16 cellular contexts compared by ENCODE assay signal in genomic region chr3:56839784-56840724, GRCh38. TPM values are rescaled to one million over a fixed set of nuclear protein-coding genes. Genes with fewer than 3 reads are reported as not detected.
DNase-seq lines count a peak whose midpoint lies in the region; ATAC-seq, FAIRE-seq and TF ChIP-seq lines count a peak whose summit lies in the region.
"Had no signal": no experiment of that assay in that cellular context is flagged by ENCODE, and none has a peak within 500 bp of the region (broad histone marks: within the 10 kb centered on the region; RNA-seq: fewer than 3 reads in every experiment).

No MANE protein-coding gene starts in this region.

- H3K27ac Mint-ChIP-seq in MCF 10A (ENCODE audit: low read depth, unreplicated experiment): no peak overlapping the region
- H3K27ac Mint-ChIP-seq: activated CD8-positive, alpha-beta T cell treated with anti-CD3 and anti-CD28 coated beads for 36 hours had no signal

- CTCF ChIA-PET in MCF 10A (lab: Yijun Ruan, JAX): interaction anchor here (0.7 to 1.4 kb wide), 5 partner anchors 11 to 145 kb away, joined by 3 read pairs; no protein-coding TSS in a partner anchor

- no TSS peak for BruUV-seq in MCF 10A (replicated peaks; lab: Mats Ljungman, UMichigan)

- TF ChIP-seq CTCF in MCF 10A (IDR thresholded peaks at IDR 0.05; ENCODE audit: unreplicated experiment) (no peak), breast epithelium (IDR thresholded peaks at IDR 0.05) (no peak), fibroblast of mammary gland (conservative IDR thresholded peaks at IDR 0.05; ENCODE audit: control insufficient read depth, insufficient read depth, low read depth, low read length) (no peak), uterus (IDR thresholded peaks at IDR 0.05) (no peak)

- H3K27me3 ChIP-seq in breast epithelium: no peaks in the 10 kb centered on the region
- no peaks in the 10 kb centered on the region for H3K27me3 ChIP-seq in uterus

- intact Hi-C loops in MCF 10A (cut with micrococcal nuclease) (no loop called here), breast epithelium (cut with DNase I; ENCODE audit: low total_unique reads) (no loop called here), uterus (cut with DNase I; ENCODE audit: low total_unique reads) (no loop called here)

- no peak for ATAC-seq in GM19463 (IDR thresholded peaks at IDR 0.05; ENCODE audit: unreplicated experiment)
- ATAC-seq: activated CD8-positive, alpha-beta T cell treated with anti-CD3 and anti-CD28 coated beads for 36 hours; right cardiac atrium had no signal

- H3K4me1 ChIP-seq in breast epithelium: no peaks in the 10 kb centered on the region
- H3K4me1 ChIP-seq in uterus: no peaks in the 10 kb centered on the region

- H3K36me3 Mint-ChIP-seq in MCF 10A (ENCODE audit: insufficient read depth, unreplicated experiment): no peaks in the 10 kb centered on the region

- peak; percentile 55 for DNase-seq in MCF 10A (ENCODE audit: unreplicated experiment)
- no peak for DNase-seq in breast epithelium (ENCODE audit: low spot score in 2 of 2)
- peak; percentile 65 for DNase-seq in RCC 7860 (ENCODE audit: low spot score)
- DNase-seq in fibroblast of mammary gland (ENCODE audit: low read depth): peak; percentile 83
- DNase-seq in uterus: peak in 1 of 2 donors; percentile 49
- DNase-seq in DMS153 (lab: John Stamatoyannopoulos, UW): no peak
- no peak for DNase-seq in stimulated activated CD4-positive, alpha-beta T cell treated with anti-CD3 and anti-CD28 coated beads, Interleukin-2, amount 100 ng/mL, for 48 hours
- DNase-seq: activated CD8-positive, alpha-beta T cell treated with anti-CD3 and anti-CD28 coated beads for 36 hours; activated naive CD4-positive, alpha-beta T cell treated with anti-CD3 and anti-CD28 coated beads, Interleukin-2, amount 50 U/mL, for 16 hours; hippocampal formation; NCI-H1436; NK-92 treated with Interleukin-12 subunit alpha and Interleukin-12 subunit beta, amount 100 ng/mL, for 24 hours; right cardiac atrium; T-helper 2 cell had no signal

- H3K9me3 ChIP-seq in breast epithelium (no peaks in the 10 kb centered on the region), uterus (no peaks in the 10 kb centered on the region)
- H3K9me3 ChIP-seq: thoracic aorta had no signal

- no peak overlapping the region for H3K4me3 Mint-ChIP-seq in MCF 10A (ENCODE audit: unreplicated experiment)
- H3K4me3 Mint-ChIP-seq: activated CD8-positive, alpha-beta T cell treated with anti-CD3 and anti-CD28 coated beads for 36 hours had no signal

- H3K4me1 Mint-ChIP-seq in MCF 10A (ENCODE audit: insufficient read depth, unreplicated experiment): peaks cover 24% of the 10 kb centered on the region

- H3K4me3 ChIP-seq in breast epithelium: no peak overlapping the region
- H3K4me3 ChIP-seq in fibroblast of mammary gland (ENCODE audit: control insufficient read depth, low read depth, low read length): no peak overlapping the region
- no peak overlapping the region for H3K4me3 ChIP-seq in uterus
- H3K4me3 ChIP-seq: thoracic aorta had no signal

- H3K9me3 Mint-ChIP-seq in MCF 10A (ENCODE audit: unreplicated experiment): no peaks in the 10 kb centered on the region
- H3K9me3 Mint-ChIP-seq: activated CD8-positive, alpha-beta T cell treated with anti-CD3 and anti-CD28 coated beads for 36 hours had no signal

- H3K27ac ChIP-seq in breast epithelium: no peak overlapping the region
- peak overlapping the region; percentile 55 to 66 for H3K27ac ChIP-seq in uterus
- H3K27ac ChIP-seq: thoracic aorta had no signal

- TF ChIP-seq POLR2A in breast epithelium (IDR thresholded peaks at IDR 0.05) (no peak), uterus (IDR thresholded peaks at IDR 0.05) (no peak)

- POLR2A ChIA-PET in MCF 10A (lab: Yijun Ruan, JAX): interaction anchor here (0.9 to 3.2 kb wide), 2 partner anchors 12 to 16 kb away, joined by 3 to 12 read pairs; no protein-coding TSS in a partner anchor

- FAIRE-seq in RCC 7860 (lab: Jason Lieb, UNC): peak; percentile 67

- H3K36me3 ChIP-seq in breast epithelium (no peaks in the 10 kb centered on the region), uterus (no peaks in the 10 kb centered on the region)
- H3K36me3 ChIP-seq: thoracic aorta had no signal

- H3K27me3 Mint-ChIP-seq in MCF 10A (ENCODE audit: insufficient read depth, unreplicated experiment): no peaks in the 10 kb centered on the region
- H3K27me3 Mint-ChIP-seq: activated CD8-positive, alpha-beta T cell treated with anti-CD3 and anti-CD28 coated beads for 36 hours had no signal

RNA-seq across cellular contexts. Expression of gene ARHGEF3, which starts 38.3 kb away (rescaled TPM):
- total RNA-seq in MCF 10A (2022) (10.6 and 13.1 TPM in 2 replicates), breast epithelium (10 to 100 TPM; 11.0 to 45.4 (median 25.2) TPM), uterus (10 to 100 TPM; 15.9 to 79.4 (median 44.8) TPM)

Comparison
In these comparisons a context has a peak if more than half of its experiments do, and no peak if none do; other contexts are left out.
1. DNase-seq: peak in MCF 10A (single experiment), RCC 7860 (single experiment) and fibroblast of mammary gland (single experiment); none in breast epithelium (0 of 2), DMS153 (single experiment) and stimulated activated CD4-positive, alpha-beta T cell treated with anti-CD3 and anti-CD28 coated beads, Interleukin-2, amount 100 ng/mL, for 48 hours (0 of 2).
2. H3K27ac ChIP-seq: peak in uterus (2 of 2); none in breast epithelium (0 of 2).